1 cellular context compared by ENCODE assay signal in the genomic region with DNA sequence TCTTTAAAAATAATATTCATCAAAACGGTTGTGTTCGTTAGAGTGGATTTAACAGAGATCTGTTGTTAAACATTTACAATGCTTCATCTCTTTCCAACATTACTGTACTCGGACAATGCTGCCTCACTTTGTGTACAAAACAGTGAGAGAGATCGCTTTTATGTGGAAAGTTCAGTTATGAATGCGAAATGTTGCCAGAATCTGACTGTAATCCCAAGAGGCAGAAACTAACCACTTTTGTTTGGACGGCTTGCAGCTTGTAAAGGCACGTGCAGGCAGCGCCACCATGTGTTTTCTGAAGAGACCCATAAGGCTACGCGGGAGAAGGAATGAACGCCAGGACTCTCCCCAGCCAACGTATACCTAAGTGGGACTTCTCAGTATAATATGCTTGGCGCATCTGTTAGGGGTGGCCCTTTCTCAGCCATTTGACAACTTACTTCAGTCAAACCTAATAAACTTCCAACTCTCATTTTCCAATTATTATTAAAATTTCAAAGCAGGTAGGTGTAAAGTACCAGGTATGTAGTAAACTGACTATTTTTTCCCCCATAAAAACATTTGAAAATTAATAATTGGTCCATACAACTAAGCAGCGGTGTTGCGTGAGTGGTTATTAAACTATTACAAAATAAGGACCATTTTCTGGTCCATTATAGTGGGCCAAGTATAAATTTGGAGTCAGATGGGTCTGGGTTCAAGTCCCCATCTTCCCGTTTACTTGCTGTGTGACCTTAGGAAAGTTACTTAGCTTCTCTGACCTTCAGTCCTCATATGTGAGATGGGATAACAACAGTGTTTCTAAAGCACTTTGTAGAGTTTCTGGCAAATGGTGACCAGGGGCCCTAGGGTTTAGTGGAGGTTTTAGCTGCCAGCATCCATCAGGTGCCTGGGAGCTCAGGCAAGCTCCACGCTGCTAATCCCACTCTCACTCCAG.
TF ChIP-seq lines count a peak whose summit lies in the region.

No MANE protein-coding gene starts in this region.

TF ChIP-seq in WTC11, 78 proteins besides CTCF, POLR2A, EP300 and RAD21 (continued from another document):
- TF ChIP-seq, protein P1, sequence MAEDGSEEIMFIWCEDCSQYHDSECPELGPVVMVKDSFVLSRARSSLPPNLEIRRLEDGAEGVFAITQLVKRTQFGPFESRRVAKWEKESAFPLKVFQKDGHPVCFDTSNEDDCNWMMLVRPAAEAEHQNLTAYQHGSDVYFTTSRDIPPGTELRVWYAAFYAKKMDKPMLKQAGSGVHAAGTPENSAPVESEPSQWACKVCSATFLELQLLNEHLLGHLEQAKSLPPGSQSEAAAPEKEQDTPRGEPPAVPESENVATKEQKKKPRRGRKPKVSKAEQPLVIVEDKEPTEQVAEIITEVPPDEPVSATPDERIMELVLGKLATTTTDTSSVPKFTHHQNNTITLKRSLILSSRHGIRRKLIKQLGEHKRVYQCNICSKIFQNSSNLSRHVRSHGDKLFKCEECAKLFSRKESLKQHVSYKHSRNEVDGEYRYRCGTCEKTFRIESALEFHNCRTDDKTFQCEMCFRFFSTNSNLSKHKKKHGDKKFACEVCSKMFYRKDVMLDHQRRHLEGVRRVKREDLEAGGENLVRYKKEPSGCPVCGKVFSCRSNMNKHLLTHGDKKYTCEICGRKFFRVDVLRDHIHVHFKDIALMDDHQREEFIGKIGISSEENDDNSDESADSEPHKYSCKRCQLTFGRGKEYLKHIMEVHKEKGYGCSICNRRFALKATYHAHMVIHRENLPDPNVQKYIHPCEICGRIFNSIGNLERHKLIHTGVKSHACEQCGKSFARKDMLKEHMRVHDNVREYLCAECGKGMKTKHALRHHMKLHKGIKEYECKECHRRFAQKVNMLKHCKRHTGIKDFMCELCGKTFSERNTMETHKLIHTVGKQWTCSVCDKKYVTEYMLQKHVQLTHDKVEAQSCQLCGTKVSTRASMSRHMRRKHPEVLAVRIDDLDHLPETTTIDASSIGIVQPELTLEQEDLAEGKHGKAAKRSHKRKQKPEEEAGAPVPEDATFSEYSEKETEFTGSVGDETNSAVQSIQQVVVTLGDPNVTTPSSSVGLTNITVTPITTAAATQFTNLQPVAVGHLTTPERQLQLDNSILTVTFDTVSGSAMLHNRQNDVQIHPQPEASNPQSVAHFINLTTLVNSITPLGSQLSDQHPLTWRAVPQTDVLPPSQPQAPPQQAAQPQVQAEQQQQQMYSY (CRISPR knock-in tag; IDR thresholded peaks at IDR 0.05): no peak
- TF ChIP-seq, protein P2, sequence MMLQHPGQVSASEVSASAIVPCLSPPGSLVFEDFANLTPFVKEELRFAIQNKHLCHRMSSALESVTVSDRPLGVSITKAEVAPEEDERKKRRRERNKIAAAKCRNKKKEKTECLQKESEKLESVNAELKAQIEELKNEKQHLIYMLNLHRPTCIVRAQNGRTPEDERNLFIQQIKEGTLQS (CRISPR knock-in tag; conservative IDR thresholded peaks at IDR 0.05): no peak
- TF ChIP-seq, protein P3, sequence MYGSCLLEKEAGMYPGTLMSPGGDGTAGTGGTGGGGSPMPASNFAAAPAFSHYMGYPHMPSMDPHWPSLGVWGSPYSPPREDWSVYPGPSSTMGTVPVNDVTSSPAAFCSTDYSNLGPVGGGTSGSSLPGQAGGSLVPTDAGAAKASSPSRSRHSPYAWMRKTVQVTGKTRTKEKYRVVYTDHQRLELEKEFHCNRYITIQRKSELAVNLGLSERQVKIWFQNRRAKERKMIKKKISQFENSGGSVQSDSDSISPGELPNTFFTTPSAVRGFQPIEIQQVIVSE (CRISPR knock-in tag; IDR thresholded peaks at IDR 0.05; ENCODE audit: borderline replicate concordance): no peak
- TF ChIP-seq HMGA2 (CRISPR knock-in tag; IDR thresholded peaks at IDR 0.05): no peak
- TF ChIP-seq KAT7 (CRISPR knock-in tag; IDR thresholded peaks at IDR 0.05; ENCODE audit: borderline replicate concordance): no peak
- TF ChIP-seq, protein P4, sequence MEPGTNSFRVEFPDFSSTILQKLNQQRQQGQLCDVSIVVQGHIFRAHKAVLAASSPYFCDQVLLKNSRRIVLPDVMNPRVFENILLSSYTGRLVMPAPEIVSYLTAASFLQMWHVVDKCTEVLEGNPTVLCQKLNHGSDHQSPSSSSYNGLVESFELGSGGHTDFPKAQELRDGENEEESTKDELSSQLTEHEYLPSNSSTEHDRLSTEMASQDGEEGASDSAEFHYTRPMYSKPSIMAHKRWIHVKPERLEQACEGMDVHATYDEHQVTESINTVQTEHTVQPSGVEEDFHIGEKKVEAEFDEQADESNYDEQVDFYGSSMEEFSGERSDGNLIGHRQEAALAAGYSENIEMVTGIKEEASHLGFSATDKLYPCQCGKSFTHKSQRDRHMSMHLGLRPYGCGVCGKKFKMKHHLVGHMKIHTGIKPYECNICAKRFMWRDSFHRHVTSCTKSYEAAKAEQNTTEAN (CRISPR knock-in tag; IDR thresholded peaks at IDR 0.05): no peak
- TF ChIP-seq NFATC4 (CRISPR knock-in tag; IDR thresholded peaks at IDR 0.05): no peak
- TF ChIP-seq JUN (CRISPR knock-in tag; IDR thresholded peaks at IDR 0.05): no peak
